ENCODE assay signal across 1 cellular context in genomic region chr16:7209598-7209997, GRCh38.
TF ChIP-seq lines count a peak whose summit lies in the region.

No MANE protein-coding gene starts in this region.

TF ChIP-seq in HEK293T, 16 proteins besides CTCF, POLR2A, EP300 and RAD21 (continued from another document):
- no peak for TF ChIP-seq FOXM1 (IDR thresholded peaks at IDR 0.05; ENCODE audit: borderline replicate concordance)
- TF ChIP-seq HDGF (IDR thresholded peaks at IDR 0.05; ENCODE audit: borderline replicate concordance) = no peak
- no peak for TF ChIP-seq ELF4 (IDR thresholded peaks at IDR 0.05)
TF ChIP-seq in HEK293T: peak in this region for 0.
